Comparison of ENCODE assay signal across 32 cellular contexts in genomic region chr18:59650266-59650820, GRCh38. TPM values are rescaled to one million over a fixed set of nuclear protein-coding genes. Genes with fewer than 3 reads are reported as not detected.
A peak's percentile ranks its signal among the peaks of the same experiment; 100 is the strongest.
DNase-seq lines count a peak whose midpoint lies in the region; ATAC-seq, FAIRE-seq and TF ChIP-seq lines count a peak whose summit lies in the region.
"Had no signal": no experiment of that assay in that cellular context is flagged by ENCODE, and none has a peak within 500 bp of the region (broad histone marks: within the 10 kb centered on the region; RNA-seq: fewer than 3 reads in every experiment).

No MANE protein-coding gene starts in this region.

- H3K36me3 Mint-ChIP-seq in osteocyte (ENCODE audit: unreplicated experiment): no peaks in the 10 kb centered on the region
- H3K36me3 Mint-ChIP-seq: activated naive CD4-positive, alpha-beta T cell treated with anti-CD3 and anti-CD28 coated beads, Interleukin-2, amount 50 U/mL, for 72 hours; natural killer cell treated with Interleukin-12 subunit alpha and Interleukin-12 subunit beta and Interleukin-15 and Interleukin-18, amount 100 ng/mL, for 72 hours had no signal

- no peak for TF ChIP-seq POLR2A in H54 (IDR thresholded peaks at IDR 0.05; ENCODE audit: low read depth, low read length)

- no peak for ATAC-seq in HG02852 (IDR thresholded peaks at IDR 0.05; ENCODE audit: unreplicated experiment)
- ATAC-seq: activated naive CD4-positive, alpha-beta T cell treated with anti-CD3 and anti-CD28 coated beads, Interleukin-2, amount 50 U/mL, for 72 hours; foreskin keratinocyte; heart left ventricle; natural killer cell treated with Interleukin-12 subunit alpha and Interleukin-12 subunit beta and Interleukin-15 and Interleukin-18, amount 100 ng/mL, for 72 hours; right lobe of liver had no signal

- H3K4me3 Mint-ChIP-seq in osteocyte (ENCODE audit: unreplicated experiment): no peak overlapping the region
- H3K4me3 Mint-ChIP-seq: activated CD4-positive, alpha-beta T cell treated with anti-CD3 and anti-CD28 coated beads, Interleukin-2, amount 10 ng/mL, durations not matched to agents 24 days and 14 days; natural killer cell treated with Interleukin-12 subunit alpha and Interleukin-12 subunit beta and Interleukin-15 and Interleukin-18, amount 100 ng/mL, for 72 hours had no signal

- FAIRE-seq in H54 (lab: Jason Lieb, UNC): no peak
- FAIRE-seq: kidney, RCC 7860 had no signal

- POLR2A ChIA-PET in GM10248 (lab: Yijun Ruan, JAX): no interaction called here

- H3K27ac Mint-ChIP-seq in osteocyte (ENCODE audit: unreplicated experiment): peak overlapping the region; percentile 75
- H3K27ac Mint-ChIP-seq: activated CD4-positive, alpha-beta T cell treated with anti-CD3 and anti-CD28 coated beads, Interleukin-2, amount 10 ng/mL, durations not matched to agents 24 days and 14 days; activated naive CD4-positive, alpha-beta T cell treated with anti-CD3 and anti-CD28 coated beads, Interleukin-2, amount 50 U/mL, for 72 hours; natural killer cell treated with Interleukin-12 subunit alpha and Interleukin-12 subunit beta and Interleukin-15 and Interleukin-18, amount 100 ng/mL, for 72 hours had no signal

- H3K9me3 Mint-ChIP-seq in osteocyte (ENCODE audit: unreplicated experiment): no peaks in the 10 kb centered on the region
- H3K9me3 Mint-ChIP-seq: activated CD4-positive, alpha-beta T cell treated with anti-CD3 and anti-CD28 coated beads, Interleukin-2, amount 10 ng/mL, durations not matched to agents 24 days and 14 days; activated naive CD4-positive, alpha-beta T cell treated with anti-CD3 and anti-CD28 coated beads, Interleukin-2, amount 50 U/mL, for 72 hours; natural killer cell treated with Interleukin-12 subunit alpha and Interleukin-12 subunit beta and Interleukin-15 and Interleukin-18, amount 100 ng/mL, for 72 hours had no signal

- H3K4me3 ChIP-seq in AG10803 (ENCODE audit: low read length) (no peak overlapping the region), fibroblast of villous mesenchyme (ENCODE audit: low read depth, low read length) (no peak overlapping the region)
- H3K4me3 ChIP-seq: BLaER1, cardiac muscle cell, coronary artery, heart left ventricle, right lobe of liver, thyroid gland had no signal

- TF ChIP-seq CTCF in AG10803 (conservative IDR thresholded peaks at IDR 0.05; ENCODE audit: low read length) (no peak), fibroblast of villous mesenchyme (IDR thresholded peaks at IDR 0.05; ENCODE audit: insufficient read depth, low read depth, low read length) (no peak), osteocyte (IDR thresholded peaks at IDR 0.05) (no peak), GM10248 (IDR thresholded peaks at IDR 0.05; ENCODE audit: control extremely low read depth, extremely low read depth, low read depth, missing control alignments) (no peak)

- CTCF ChIA-PET in GM10248 (lab: Yijun Ruan, JAX): interaction anchor here (0.9 to 2.9 kb wide), 3 partner anchors 18 to 192 kb away, joined by 3 to 13 read pairs (median 4); no protein-coding TSS in a partner anchor

- H3K4me1 Mint-ChIP-seq in osteocyte (ENCODE audit: unreplicated experiment): peaks cover 60% of the 10 kb centered on the region
- H3K4me1 Mint-ChIP-seq: activated CD4-positive, alpha-beta T cell treated with anti-CD3 and anti-CD28 coated beads, Interleukin-2, amount 10 ng/mL, durations not matched to agents 24 days and 14 days had no signal

- H3K27me3 Mint-ChIP-seq in osteocyte (ENCODE audit: unreplicated experiment): no peaks in the 10 kb centered on the region
- H3K27me3 Mint-ChIP-seq: activated CD4-positive, alpha-beta T cell treated with anti-CD3 and anti-CD28 coated beads, Interleukin-2, amount 10 ng/mL, durations not matched to agents 24 days and 14 days; natural killer cell treated with Interleukin-12 subunit alpha and Interleukin-12 subunit beta and Interleukin-15 and Interleukin-18, amount 100 ng/mL, for 72 hours had no signal

- DNase-seq in AG10803 (ENCODE audit: low read depth): peak; percentile 69
- DNase-seq in NCI-H82 (lab: John Stamatoyannopoulos, UW): peak; percentile 96
- DNase-seq in fibroblast of villous mesenchyme (ENCODE audit: low read depth): peak; percentile 64
- DNase-seq in osteocyte (ENCODE audit: extremely low spot score, unreplicated experiment): peak; percentile 32
- DNase-seq in cortex of kidney (lab: John Stamatoyannopoulos, UW): no peak
- no peak for DNase-seq in GM10248 (ENCODE audit: extremely low spot score)
- DNase-seq in H54 (ENCODE audit: insufficient read length, low spot score): no peak
- DNase-seq: activated CD4-positive, alpha-beta T cell treated with anti-CD3 and anti-CD28 coated beads, Interleukin-2, amount 10 ng/mL, durations not matched to agents 24 days and 14 days; activated CD8-positive, alpha-beta memory T cell treated with anti-CD3 and anti-CD28 coated beads for 24 hours; activated T-cell treated with anti-CD3 and anti-CD28 coated beads for 4 hours; effector memory CD4-positive, alpha-beta T cell; foreskin keratinocyte; heart left ventricle; kidney; MV-4-11; NCI-H1436; NCI-H2081; NCI-H226; NCI-H774; right lobe of liver; SIG-M5; stimulated activated CD4-positive, alpha-beta T cell treated with anti-CD3 and anti-CD28 coated beads, Interleukin-12 subunit alpha, Interleukin-12 subunit beta, amount 100 ng/mL, for 4 hours; stimulated activated CD4-positive, alpha-beta T cell treated with anti-CD3 and anti-CD28 coated beads, Interleukin-2, amount 100 ng/mL, for 48 hours; T1000; thyroid gland had no signal

RNA-seq across cellular contexts. Expression of gene CCBE1, which starts 46.9 kb away (rescaled TPM):
- total RNA-seq in fibroblast of villous mesenchyme (7.4 and 10.4 TPM in 2 replicates), osteocyte (22.8 and 30.9 TPM in 2 replicates)
- total RNA-seq: activated CD4-positive, alpha-beta T cell treated with anti-CD3 and anti-CD28 coated beads, Interleukin-2, amount 10 ng/mL, durations not matched to agents 24 days and 14 days; natural killer cell treated with Interleukin-12 subunit alpha and Interleukin-12 subunit beta and Interleukin-15 and Interleukin-18, amount 100 ng/mL, for 72 hours had no signal

Comparison
In these comparisons a context has a peak if more than half of its experiments do, and no peak if none do; other contexts are left out.
1. DNase-seq: peak in AG10803 (single experiment), NCI-H82 (single experiment), fibroblast of villous mesenchyme (single experiment) and osteocyte (single experiment); none in cortex of kidney (single experiment), GM10248 (single experiment) and H54 (single experiment).